Comparison of ENCODE assay signal across 2 cellular contexts in the genomic region with DNA sequence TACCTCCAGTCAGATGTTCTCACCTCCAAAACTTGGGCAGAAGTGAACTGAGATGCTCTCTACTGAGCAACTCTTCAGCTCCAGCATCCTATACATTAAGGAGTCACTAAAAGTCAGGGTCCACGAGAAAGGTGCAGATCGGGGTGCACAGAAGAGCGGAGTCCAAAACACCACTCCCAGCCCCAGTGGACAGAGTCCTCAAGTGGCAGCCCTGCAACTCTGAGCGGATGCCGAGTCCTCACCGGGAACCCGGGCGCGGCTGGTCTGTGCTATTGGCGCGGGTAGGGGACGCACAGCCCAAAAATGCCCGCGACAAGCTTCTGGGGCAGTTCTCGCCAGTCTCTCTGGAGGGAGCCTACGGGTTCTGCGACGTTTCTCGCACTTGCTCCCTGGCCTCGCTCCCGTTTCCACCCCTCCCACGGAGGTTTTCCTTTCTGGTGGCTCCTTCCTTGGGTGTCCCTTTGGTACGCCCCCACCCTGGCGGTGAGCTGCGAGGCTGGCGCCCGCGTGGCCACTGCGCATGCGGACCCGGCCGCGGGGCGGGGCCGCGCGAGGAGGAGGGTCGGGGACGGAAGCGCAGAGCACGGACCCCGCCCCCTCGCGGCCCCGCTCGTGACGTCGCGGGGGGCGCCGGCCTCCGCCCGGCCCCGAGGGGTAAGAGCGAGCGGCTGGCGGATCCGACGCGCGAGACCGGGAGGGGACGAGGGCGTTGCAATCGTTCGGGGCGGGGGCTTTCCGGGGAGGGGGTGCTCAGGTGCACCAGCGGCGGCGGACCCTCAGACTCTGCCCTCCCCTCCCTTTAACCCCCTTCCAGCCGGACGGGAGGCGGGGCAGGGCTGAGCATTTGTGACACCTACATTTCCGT.
A peak's percentile ranks its signal among the peaks of the same experiment; 100 is the strongest.
TF ChIP-seq lines count a peak whose summit lies in the region.

A gene with protein sequence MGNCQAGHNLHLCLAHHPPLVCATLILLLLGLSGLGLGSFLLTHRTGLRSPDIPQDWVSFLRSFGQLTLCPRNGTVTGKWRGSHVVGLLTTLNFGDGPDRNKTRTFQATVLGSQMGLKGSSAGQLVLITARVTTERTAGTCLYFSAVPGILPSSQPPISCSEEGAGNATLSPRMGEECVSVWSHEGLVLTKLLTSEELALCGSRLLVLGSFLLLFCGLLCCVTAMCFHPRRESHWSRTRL (plus strand): TSS at position 601 of the 865 bp plus-strand sequence. CDS start 1,065 bp downstream, outside the sequence.

TF ChIP-seq in HCT116, 20 proteins besides CTCF, POLR2A, EP300 and RAD21 (continued from another document):
- TF ChIP-seq, protein P1, sequence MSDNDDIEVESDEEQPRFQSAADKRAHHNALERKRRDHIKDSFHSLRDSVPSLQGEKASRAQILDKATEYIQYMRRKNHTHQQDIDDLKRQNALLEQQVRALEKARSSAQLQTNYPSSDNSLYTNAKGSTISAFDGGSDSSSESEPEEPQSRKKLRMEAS (IDR thresholded peaks at IDR 0.05), result peak; percentile 75
- no peak for TF ChIP-seq FOSL1 (IDR thresholded peaks at IDR 0.05; ENCODE audit: low read depth)
- TF ChIP-seq EGR1 (IDR thresholded peaks at IDR 0.05; ENCODE audit: low read depth), result peak; percentile 73; the same call in 1 of the 2 replicates
- no peak for TF ChIP-seq CEBPB (IDR thresholded peaks at IDR 0.05; ENCODE audit: low read depth)

TF ChIP-seq in SK-N-SH, 30 proteins besides CTCF, POLR2A, EP300 and RAD21 (continued from another document):
- TF ChIP-seq PBX3 (IDR thresholded peaks at IDR 0.05) (no peak), GABPA (IDR thresholded peaks at IDR 0.05; ENCODE audit: low read depth) (0 out of 2 replicates have a peak, but pooled peaks have one; percentile 21), ELF1 (IDR thresholded peaks at IDR 0.05) (0 out of 2 replicates have a peak, but pooled peaks have one; percentile 18), NRF1 (IDR thresholded peaks at IDR 0.05; ENCODE audit: low read depth, low read length) (peak; percentile 90), TAF1 (IDR thresholded peaks at IDR 0.05; ENCODE audit: borderline replicate concordance, low read depth, low read length) (peak; percentile 70; the same call in 1 of the 2 replicates), SMC3 (IDR thresholded peaks at IDR 0.05; ENCODE audit: low read depth, low read length) (no peak), TCF12 (IDR thresholded peaks at IDR 0.05) (0 out of 2 replicates have a peak, but pooled peaks have one; percentile 3), FOXM1 (IDR thresholded peaks at IDR 0.05; ENCODE audit: low read depth) (no peak), CHD2 (IDR thresholded peaks at IDR 0.05; ENCODE audit: low read length, partially characterized antibody) (peak; percentile 38)
- TF ChIP-seq, protein P2, sequence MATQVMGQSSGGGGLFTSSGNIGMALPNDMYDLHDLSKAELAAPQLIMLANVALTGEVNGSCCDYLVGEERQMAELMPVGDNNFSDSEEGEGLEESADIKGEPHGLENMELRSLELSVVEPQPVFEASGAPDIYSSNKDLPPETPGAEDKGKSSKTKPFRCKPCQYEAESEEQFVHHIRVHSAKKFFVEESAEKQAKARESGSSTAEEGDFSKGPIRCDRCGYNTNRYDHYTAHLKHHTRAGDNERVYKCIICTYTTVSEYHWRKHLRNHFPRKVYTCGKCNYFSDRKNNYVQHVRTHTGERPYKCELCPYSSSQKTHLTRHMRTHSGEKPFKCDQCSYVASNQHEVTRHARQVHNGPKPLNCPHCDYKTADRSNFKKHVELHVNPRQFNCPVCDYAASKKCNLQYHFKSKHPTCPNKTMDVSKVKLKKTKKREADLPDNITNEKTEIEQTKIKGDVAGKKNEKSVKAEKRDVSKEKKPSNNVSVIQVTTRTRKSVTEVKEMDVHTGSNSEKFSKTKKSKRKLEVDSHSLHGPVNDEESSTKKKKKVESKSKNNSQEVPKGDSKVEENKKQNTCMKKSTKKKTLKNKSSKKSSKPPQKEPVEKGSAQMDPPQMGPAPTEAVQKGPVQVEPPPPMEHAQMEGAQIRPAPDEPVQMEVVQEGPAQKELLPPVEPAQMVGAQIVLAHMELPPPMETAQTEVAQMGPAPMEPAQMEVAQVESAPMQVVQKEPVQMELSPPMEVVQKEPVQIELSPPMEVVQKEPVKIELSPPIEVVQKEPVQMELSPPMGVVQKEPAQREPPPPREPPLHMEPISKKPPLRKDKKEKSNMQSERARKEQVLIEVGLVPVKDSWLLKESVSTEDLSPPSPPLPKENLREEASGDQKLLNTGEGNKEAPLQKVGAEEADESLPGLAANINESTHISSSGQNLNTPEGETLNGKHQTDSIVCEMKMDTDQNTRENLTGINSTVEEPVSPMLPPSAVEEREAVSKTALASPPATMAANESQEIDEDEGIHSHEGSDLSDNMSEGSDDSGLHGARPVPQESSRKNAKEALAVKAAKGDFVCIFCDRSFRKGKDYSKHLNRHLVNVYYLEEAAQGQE (IDR thresholded peaks at IDR 0.05; ENCODE audit: low read depth, low read length), result 0 out of 2 replicates have a peak, but pooled peaks have one; percentile 7
- TF ChIP-seq, protein P3, sequence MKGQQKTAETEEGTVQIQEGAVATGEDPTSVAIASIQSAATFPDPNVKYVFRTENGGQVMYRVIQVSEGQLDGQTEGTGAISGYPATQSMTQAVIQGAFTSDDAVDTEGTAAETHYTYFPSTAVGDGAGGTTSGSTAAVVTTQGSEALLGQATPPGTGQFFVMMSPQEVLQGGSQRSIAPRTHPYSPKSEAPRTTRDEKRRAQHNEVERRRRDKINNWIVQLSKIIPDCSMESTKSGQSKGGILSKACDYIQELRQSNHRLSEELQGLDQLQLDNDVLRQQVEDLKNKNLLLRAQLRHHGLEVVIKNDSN (IDR thresholded peaks at IDR 0.05; ENCODE audit: borderline replicate concordance, low read depth), result 0 out of 2 replicates have a peak, but pooled peaks have one; percentile 9
- TF ChIP-seq, protein P4, sequence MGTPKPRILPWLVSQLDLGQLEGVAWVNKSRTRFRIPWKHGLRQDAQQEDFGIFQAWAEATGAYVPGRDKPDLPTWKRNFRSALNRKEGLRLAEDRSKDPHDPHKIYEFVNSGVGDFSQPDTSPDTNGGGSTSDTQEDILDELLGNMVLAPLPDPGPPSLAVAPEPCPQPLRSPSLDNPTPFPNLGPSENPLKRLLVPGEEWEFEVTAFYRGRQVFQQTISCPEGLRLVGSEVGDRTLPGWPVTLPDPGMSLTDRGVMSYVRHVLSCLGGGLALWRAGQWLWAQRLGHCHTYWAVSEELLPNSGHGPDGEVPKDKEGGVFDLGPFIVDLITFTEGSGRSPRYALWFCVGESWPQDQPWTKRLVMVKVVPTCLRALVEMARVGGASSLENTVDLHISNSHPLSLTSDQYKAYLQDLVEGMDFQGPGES (IDR thresholded peaks at IDR 0.05; ENCODE audit: low read depth, low read length), result no peak
- TF ChIP-seq, protein P1 (IDR thresholded peaks at IDR 0.05; ENCODE audit: low read depth), result peak; percentile 78; the same call in 1 of the 2 replicates
